In genomic region chr12:89551747-89552146, GRCh38 we compare ENCODE assay signal across 21 cellular contexts.
"Had no signal": no experiment of that assay in that cellular context is flagged by ENCODE, and none has a peak within 500 bp of the region (broad histone marks: within the 10 kb centered on the region; RNA-seq: fewer than 3 reads in every experiment).

No MANE protein-coding gene starts in this region.

- H3K27me3 ChIP-seq: SJCRH30 had no signal

- ATAC-seq: activated CD4-positive, CD25-positive, alpha-beta regulatory T cell treated with anti-CD3 and anti-CD28 coated beads, Interleukin-2, amount 50 U/mL, for 24 hours; activated CD8-positive, alpha-beta T cell treated with anti-CD3 and anti-CD28 coated beads for 36 hours; activated T-cell treated with anti-CD3 and anti-CD28 coated beads, Interleukin-2, amount 50 U/mL, for 72 hours had no signal

- H3K27ac ChIP-seq: SJCRH30 had no signal

- H3K4me2 ChIP-seq: SK-N-SH had no signal

- H3K9ac ChIP-seq: SK-N-SH had no signal

- H3K36me3 ChIP-seq: SJCRH30 had no signal

- H3K4me3 ChIP-seq: SJCRH30 had no signal

- DNase-seq: activated CD4-positive, alpha-beta T cell treated with anti-CD3 and anti-CD28 coated beads for 4 hours; activated CD8-positive, alpha-beta memory T cell treated with anti-CD3 and anti-CD28 coated beads, Interleukin-2, amount 50 U/mL, for 4 hours; activated CD8-positive, alpha-beta T cell treated with anti-CD3 and anti-CD28 coated beads for 36 hours; activated gamma-delta T cell treated with Interleukin-2 at 50 U/mL for 16 hours; activated naive CD4-positive, alpha-beta T cell treated with anti-CD3 and anti-CD28 coated beads, Interleukin-2, amount 10 ng/mL, durations not matched to agents 7 days and 5 days; activated naive CD8-positive, alpha-beta T cell treated with anti-CD3 and anti-CD28 coated beads for 36 hours; activated T-cell treated with anti-CD3 and anti-CD28 coated beads, Interleukin-2, amount 50 U/mL, for 72 hours; cerebellar nuclear complex; KG1; NCI-H1092; NCI-H1417 treated with DMSO at 0.1 percent for 48 hours; NCI-H1694; NCI-H2029 treated with DMSO at 0.1 percent for 48 hours; NCI-H345; NCI-H510A; NCI-H69; NK-92 treated with Interleukin-12 subunit alpha and Interleukin-12 subunit beta, amount 100 ng/mL, for 24 hours; SJCRH30; SK-N-SH; T-helper 1 cell had no signal
